In genomic region chr15:80160570-80161156, GRCh38 we compare ENCODE assay signal across 1 cellular context.
TF ChIP-seq lines count a peak whose summit lies in the region.

No MANE protein-coding gene starts in this region.

TF ChIP-seq in K562, 482 proteins besides CTCF, POLR2A, EP300 and RAD21 (continued from another document and continues in another):
- TF ChIP-seq ZBTB40 (IDR thresholded peaks at IDR 0.05) = no peak
- no peak for TF ChIP-seq ZBTB40 (CRISPR knock-in tag; IDR thresholded peaks at IDR 0.05)
- TF ChIP-seq ATF6 (CRISPR knock-in tag; IDR thresholded peaks at IDR 0.05) = 0 out of 2 replicates have a peak, but pooled peaks have one; percentile 61
- TF ChIP-seq ZHX1 (conservative IDR thresholded peaks at IDR 0.05; ENCODE audit: low read length) = no peak
- TF ChIP-seq HNRNPK (IDR thresholded peaks at IDR 0.05; ENCODE audit: low read depth, low read length, poor library complexity, severe bottlenecking) = no peak
- no peak for TF ChIP-seq GTF3C2 (IDR thresholded peaks at IDR 0.05; ENCODE audit: borderline replicate concordance, extremely low read depth, insufficient read length)
- TF ChIP-seq HMBOX1 (IDR thresholded peaks at IDR 0.05) = no peak
- TF ChIP-seq JUN (IDR thresholded peaks at IDR 0.05; ENCODE audit: borderline replicate concordance, low read depth, low read length) = peak; percentile 44; the same call in 1 of the 2 replicates
- TF ChIP-seq JUN (CRISPR knock-in tag; IDR thresholded peaks at IDR 0.05; ENCODE audit: borderline replicate concordance) = no peak
- no peak for TF ChIP-seq ZNF121 (CRISPR knock-in tag; conservative IDR thresholded peaks at IDR 0.05)
- TF ChIP-seq ZNF57 (CRISPR knock-in tag; IDR thresholded peaks at IDR 0.05) = no peak
- TF ChIP-seq SNAPC5 (CRISPR knock-in tag; IDR thresholded peaks at IDR 0.05) = no peak
- peak; percentile 27; the same call in 1 of the 2 replicates for TF ChIP-seq TCF3 (CRISPR knock-in tag; IDR thresholded peaks at IDR 0.05)
- peak; percentile 41; the same call in 1 of the 2 replicates for TF ChIP-seq CBFA2T3 (IDR thresholded peaks at IDR 0.05)
- no peak for TF ChIP-seq PBX2 (CRISPR knock-in tag; IDR thresholded peaks at IDR 0.05; ENCODE audit: low read depth)
- TF ChIP-seq PBX2 (tag; conservative IDR thresholded peaks at IDR 0.05; ENCODE audit: low read depth) = peak; percentile 54
- TF ChIP-seq ZNF407 (IDR thresholded peaks at IDR 0.05; ENCODE audit: low read depth) = no peak
